22 cellular contexts compared by ENCODE assay signal in the genomic region with DNA sequence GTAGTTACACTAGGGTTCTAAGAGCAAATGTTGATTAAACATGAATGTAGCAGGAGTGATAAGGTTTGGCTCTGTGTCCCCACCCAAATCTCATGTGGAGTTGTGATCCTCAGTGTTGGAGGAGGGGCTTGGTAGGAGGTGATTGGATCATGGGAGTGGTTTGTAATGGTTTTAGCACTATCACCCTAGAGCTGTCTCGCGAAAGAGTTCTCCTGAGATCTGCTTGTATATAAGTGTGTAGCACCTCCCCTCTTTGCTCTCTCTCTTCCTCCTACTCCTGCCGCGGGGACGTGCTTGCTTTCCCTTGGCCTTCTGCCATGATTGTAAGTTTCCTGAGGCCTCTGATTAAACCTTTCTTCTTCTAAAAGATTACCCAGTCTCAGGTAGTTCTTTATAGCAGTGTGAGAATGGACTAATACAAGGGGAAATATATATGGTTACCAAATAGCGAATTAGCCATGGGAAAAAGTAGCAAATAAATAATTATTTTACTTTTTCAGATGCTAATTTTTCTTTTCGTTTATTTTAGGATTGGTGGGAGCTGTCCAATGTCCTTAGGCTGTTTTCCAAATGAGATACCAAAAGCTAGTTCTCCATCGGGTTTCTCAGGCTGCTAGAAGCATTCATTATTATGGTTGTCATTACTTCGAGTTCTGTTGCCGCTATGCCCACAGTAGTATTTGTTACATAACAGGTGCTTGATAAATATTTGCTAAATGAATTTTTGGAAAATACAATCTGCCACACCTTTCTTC. TPM values are rescaled to one million over a fixed set of nuclear protein-coding genes. Genes with fewer than 3 reads are reported as not detected.
DNase-seq lines count a peak whose midpoint lies in the region; ATAC-seq, FAIRE-seq and TF ChIP-seq lines count a peak whose summit lies in the region.
"Had no signal": no experiment of that assay in that cellular context is flagged by ENCODE, and none has a peak within 500 bp of the region (broad histone marks: within the 10 kb centered on the region; RNA-seq: fewer than 3 reads in every experiment).

No MANE protein-coding gene starts in this region.

- H3K27me3 ChIP-seq in K562 (ENCODE audit: control insufficient read depth in 2 of 2, insufficient read depth in 2 of 2, low read length in 2 of 2) = no peaks in the 10 kb centered on the region
- H3K27me3 ChIP-seq: ascending aorta, thyroid gland had no signal

- H3K4me3 ChIP-seq in HEK293 (ENCODE audit: low read depth, low read length) (no peak overlapping the region), K562 (no peak overlapping the region)
- H3K4me3 ChIP-seq: ascending aorta, thyroid gland had no signal

- in situ Hi-C loops in K562 (cut with MboI) = no loop called here

- H3K9me3 ChIP-seq in HEK293 (ENCODE audit: control insufficient read depth, insufficient read depth, low read depth, low read length) (no peaks in the 10 kb centered on the region), K562 (replicated peaks; ENCODE audit: control insufficient read depth, insufficient read depth, low read depth, low read length) (no peaks in the 10 kb centered on the region)
- H3K9me3 ChIP-seq: ascending aorta, thyroid gland had no signal

- H3K4me1 ChIP-seq in HEK293 (ENCODE audit: control insufficient read depth, insufficient read depth, low read length) (peaks cover 23% of the 10 kb centered on the region), K562 (replicated peaks in 1 of 2; ENCODE audit: control insufficient read depth in 2 of 2, insufficient read depth in 2 of 2, low read length in 2 of 2) (peaks cover 0 to 2% of the 10 kb centered on the region in 2 experiments; a peak in 2 of 5 replicates)

- no peak for TF ChIP-seq EP300 in K562 (IDR thresholded peaks at IDR 0.05; ENCODE audit: low read length)

- POLR2A ChIA-PET in HEK293 (lab: Yijun Ruan, JAX) (no interaction called here), K562 (lab: Yijun Ruan, JAX) (no interaction called here)

- no peaks in the 10 kb centered on the region for H3K9me1 ChIP-seq in K562 (ENCODE audit: control insufficient read depth, insufficient read depth, low read length)

- TF ChIP-seq POLR2A in K562 (conservative IDR thresholded peaks at IDR 0.05) = no peak

- H2AFZ ChIP-seq in K562 (ENCODE audit: low read depth, low read length) = no peak overlapping the region

- BruUV-seq in K562 (replicated peaks; lab: Mats Ljungman, UMichigan) = no TSS peak

- CTCF ChIA-PET in HEK293 (lab: Yijun Ruan, JAX) (no interaction called here), K562 (lab: Yijun Ruan, JAX; ENCODE audit: low intra/inter-chr PET ratio) (no interaction called here)

- DNase-seq in DMS 273 (lab: John Stamatoyannopoulos, UW; ENCODE audit: unreplicated experiment) = peak; percentile 2
- DNase-seq in DMS 273 treated with DMSO at 0.1 percent for 48 hours (lab: John Stamatoyannopoulos, UW) = no peak
- DNase-seq in K562 (ENCODE audit: extremely low read depth in 1 of 4, low spot score in 3 of 4) = peak in 1 of 4 experiments; percentile 28
- DNase-seq in myocyte (ENCODE audit: low read depth) = peak; percentile 23
- no peak for DNase-seq in retina
- DNase-seq: activated CD4-positive, alpha-beta T cell treated with anti-CD3 and anti-CD28 coated beads, Interleukin-2, amount 50 U/mL, for 48 hours; activated naive CD4-positive, alpha-beta T cell treated with anti-CD3 and anti-CD28 coated beads for 36 hours; activated T-cell treated with anti-CD3 and anti-CD28 coated beads, Interleukin-2, amount 50 U/mL, for 1 hour; DND-41; hippocampal formation; kidney glomerular epithelial cell; NCI-H1436; NCI-H2227 treated with DMSO at 0.1 percent for 48 hours; stimulated activated naive CD4-positive, alpha-beta T cell; thyroid gland had no signal

- H3K79me2 ChIP-seq in K562 (ENCODE audit: control insufficient read depth, insufficient read depth, low read length) = peaks cover 84% of the 10 kb centered on the region

- peaks cover 0 to 7% of the 10 kb centered on the region in 2 experiments; a peak in 2 of 3 replicates for H3K36me3 ChIP-seq in HEK293 (ENCODE audit: control insufficient read depth in 2 of 2, insufficient read depth in 1 of 2, low read length in 2 of 2)
- H3K36me3 ChIP-seq in K562 (ENCODE audit: control insufficient read depth, insufficient read depth, low read length) = peaks cover 14% of the 10 kb centered on the region; the same call in 2 of the 3 replicates
- H3K36me3 ChIP-seq: ascending aorta, thyroid gland had no signal

- H4K20me1 ChIP-seq in K562 (replicated peaks; ENCODE audit: control insufficient read depth, insufficient read depth, low read length) = no peaks in the 10 kb centered on the region

- no peak overlapping the region for H3K9ac ChIP-seq in K562 (ENCODE audit: insufficient read depth in 1 of 2, low read depth in 2 of 2, low read length in 2 of 2)

- TF ChIP-seq CTCF in HEK293 (tag by site-specific recombination; IDR thresholded peaks at IDR 0.05) = no peak
- TF ChIP-seq CTCF in K562 (IDR thresholded peaks at IDR 0.05 in 2 of 3, conservative IDR thresholded peaks at IDR 0.05 in 1 of 3; ENCODE audit: insufficient read depth in 2 of 3, low read depth in 1 of 3, low read length in 3 of 3) = no peak

- no peak overlapping the region for H3K4me2 ChIP-seq in K562 (ENCODE audit: insufficient read depth, low read length)

- intact Hi-C loops in K562 (cut with micrococcal nuclease) = no loop called here

- FAIRE-seq in K562 (lab: Jason Lieb, UNC) = no peak

- peak; percentile 53 for ATAC-seq in K562
- ATAC-seq in HG03439 (IDR thresholded peaks at IDR 0.05; ENCODE audit: unreplicated experiment) = no peak
- ATAC-seq in HG03469 (IDR thresholded peaks at IDR 0.05; ENCODE audit: unreplicated experiment) = no peak
- ATAC-seq: sciatic nerve had no signal

- WGBS in K562 (ENCODE audit: insufficient coverage, low coverage, missing lambda C conversion rate) = 82% methylated on average over 10 of the region's 10 CpGs

- no peak for TF ChIP-seq RAD21 in K562 (CRISPR knock-in tag; conservative IDR thresholded peaks at IDR 0.05 in 1 of 2, IDR thresholded peaks at IDR 0.05 in 1 of 2)

- no peak overlapping the region for H3K27ac ChIP-seq in HEK293 (ENCODE audit: extremely low read depth, low read depth, low read length)
- no peak overlapping the region for H3K27ac ChIP-seq in K562 (ENCODE audit: extremely low read depth, low read depth, low read length)
- H3K27ac ChIP-seq: 22Rv1, C4-2B, thyroid gland had no signal

TF ChIP-seq in K562, 482 proteins besides CTCF, POLR2A, EP300 and RAD21 (continues in another document):
- TF ChIP-seq, protein P1, sequence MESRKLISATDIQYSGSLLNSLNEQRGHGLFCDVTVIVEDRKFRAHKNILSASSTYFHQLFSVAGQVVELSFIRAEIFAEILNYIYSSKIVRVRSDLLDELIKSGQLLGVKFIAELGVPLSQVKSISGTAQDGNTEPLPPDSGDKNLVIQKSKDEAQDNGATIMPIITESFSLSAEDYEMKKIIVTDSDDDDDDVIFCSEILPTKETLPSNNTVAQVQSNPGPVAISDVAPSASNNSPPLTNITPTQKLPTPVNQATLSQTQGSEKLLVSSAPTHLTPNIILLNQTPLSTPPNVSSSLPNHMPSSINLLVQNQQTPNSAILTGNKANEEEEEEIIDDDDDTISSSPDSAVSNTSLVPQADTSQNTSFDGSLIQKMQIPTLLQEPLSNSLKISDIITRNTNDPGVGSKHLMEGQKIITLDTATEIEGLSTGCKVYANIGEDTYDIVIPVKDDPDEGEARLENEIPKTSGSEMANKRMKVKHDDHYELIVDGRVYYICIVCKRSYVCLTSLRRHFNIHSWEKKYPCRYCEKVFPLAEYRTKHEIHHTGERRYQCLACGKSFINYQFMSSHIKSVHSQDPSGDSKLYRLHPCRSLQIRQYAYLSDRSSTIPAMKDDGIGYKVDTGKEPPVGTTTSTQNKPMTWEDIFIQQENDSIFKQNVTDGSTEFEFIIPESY (CRISPR knock-in tag; IDR thresholded peaks at IDR 0.05) = peak; percentile 68

RNA-seq across cellular contexts. Expression of gene PTEN, which starts 58.7 kb away (rescaled TPM):
- total RNA-seq in K562 (2011; cell fraction: chromatin; rRNA removed; ENCODE audit: low replicate concordance) = 26.5 and 143 TPM in 2 replicates
- total RNA-seq in K562 (2011; cell fraction: nucleolus; rRNA removed) = 16.0 and 23.8 TPM in 2 replicates
- total RNA-seq in K562 (2011; cell fraction: nucleoplasm; rRNA removed) = 61.3 and 94.4 TPM in 2 replicates
- total RNA-seq in K562 (2014; rRNA removed) = 16.9 and 22.2 TPM in 2 replicates
- total RNA-seq in K562 (2014; rRNA removed; fragmentation: Illumina TruSeq; extraction: Trizol) = 56.9 and 58.5 TPM in 2 replicates
- 52.7 and 56.4 TPM in 2 replicates for total RNA-seq in K562 (2015; rRNA removed; fragmentation: Illumina TruSeq; extraction: Trizol)
- 25.0 and 28.4 TPM in 2 replicates for total RNA-seq in K562 (2021)
- polyA plus RNA-seq in K562 (2011; rRNA removed) = 24.2 and 25.0 TPM in 2 replicates
- polyA plus RNA-seq in K562 (2011; cell fraction: cytosol; rRNA removed) = 3.4 and 4.9 TPM in 2 replicates
- 12.9 and 20.9 TPM in 2 replicates for polyA plus RNA-seq in K562 (2011; cell fraction: nucleus; rRNA removed)
- polyA plus RNA-seq in K562 (2012) = 17.3 and 29.7 TPM in 2 replicates
- 15.6 and 15.7 TPM in 2 replicates for polyA plus RNA-seq in K562 (2014; fragmentation: Illumina TruSeq; extraction: Trizol)
- polyA plus RNA-seq in K562 (2014; fragmentation: Nextera tagmentation; extraction: Ambion mirVana) = 10 to 100 TPM in 1 of 2 experiments, 1 to 10 TPM in 1; 8.4 to 12.8 TPM
- polyA plus RNA-seq in K562 (2014; rRNA removed) = 13.1 and 18.5 TPM in 2 replicates
- 78.7 and 109 TPM in 2 replicates for polyA minus RNA-seq in K562 (2011; rRNA and poly(A)+ RNA removed)
- 24.5 and 44.1 TPM in 2 replicates for polyA minus RNA-seq in K562 (2011; cell fraction: cytosol; rRNA and poly(A)+ RNA removed)
- 54.4 and 127 TPM in 2 replicates for polyA minus RNA-seq in K562 (2011; cell fraction: nucleus; rRNA and poly(A)+ RNA removed)
- 66.2 and 69.3 TPM in 2 replicates for total RNA-seq in myocyte
- 35.7 TPM for polyA plus RNA-seq in myocyte (2012)

RNA-seq across cellular contexts. Expression of gene KLLN, which starts 58.8 kb away (rescaled TPM):
- 0.42 and 0.51 TPM in 2 replicates for total RNA-seq in K562 (2011; cell fraction: chromatin; rRNA removed; ENCODE audit: low replicate concordance)
- 0.39 and 0.50 TPM in 2 replicates for total RNA-seq in K562 (2011; cell fraction: nucleolus; rRNA removed)
- 0.37 and 0.84 TPM in 2 replicates for total RNA-seq in K562 (2011; cell fraction: nucleoplasm; rRNA removed)
- total RNA-seq in K562 (2014; rRNA removed) (0.09 and 0.41 TPM in 2 replicates), K562 (2014; rRNA removed; fragmentation: Illumina TruSeq; extraction: Trizol) (0.22 and 0.29 TPM in 2 replicates), K562 (2015; rRNA removed; fragmentation: Illumina TruSeq; extraction: Trizol) (0.25 and 0.34 TPM in 2 replicates), K562 (2021) (0.25 and 0.40 TPM in 2 replicates), myocyte (1.0 and 1.2 TPM in 2 replicates)
- polyA plus RNA-seq in K562 (2011; rRNA removed) (0.07 and 0.08 TPM in 2 replicates), K562 (2014; fragmentation: Illumina TruSeq; extraction: Trizol) (0.22 and 0.29 TPM in 2 replicates), K562 (2014; fragmentation: Nextera tagmentation; extraction: Ambion mirVana) (under 1 TPM; 0.29 to 0.35 TPM), K562 (2014; rRNA removed) (0.08 and 0.32 TPM in 2 replicates)
- polyA plus RNA-seq in K562 (2011; cell fraction: cytosol; rRNA removed) = 0.10 and 0.12 TPM in 2 replicates
- polyA plus RNA-seq in K562 (2011; cell fraction: nucleus; rRNA removed) = 0.07 and 0.08 TPM in 2 replicates
- 0.21 and 0.44 TPM in 2 replicates for polyA plus RNA-seq in K562 (2012)
- 0.18 and 0.24 TPM in 2 replicates for polyA minus RNA-seq in K562 (2011; rRNA and poly(A)+ RNA removed)
- not detected in 2 replicates for polyA minus RNA-seq in K562 (2011; cell fraction: cytosol; rRNA and poly(A)+ RNA removed)
- polyA minus RNA-seq in K562 (2011; cell fraction: nucleus; rRNA and poly(A)+ RNA removed) = 0.54 and 0.89 TPM in 2 replicates
- 0.87 TPM for polyA plus RNA-seq in myocyte (2012)
- total RNA-seq: ascending aorta had no signal

Comparison
In these comparisons a context has a peak if more than half of its experiments do, and no peak if none do; other contexts are left out.
1. DNase-seq: peak in DMS 273 (single experiment) and myocyte (single experiment); none in DMS 273 treated with DMSO at 0.1 percent for 48 hours (single experiment) and retina (single experiment).